9 cellular contexts compared by ENCODE assay signal in the genomic region with DNA sequence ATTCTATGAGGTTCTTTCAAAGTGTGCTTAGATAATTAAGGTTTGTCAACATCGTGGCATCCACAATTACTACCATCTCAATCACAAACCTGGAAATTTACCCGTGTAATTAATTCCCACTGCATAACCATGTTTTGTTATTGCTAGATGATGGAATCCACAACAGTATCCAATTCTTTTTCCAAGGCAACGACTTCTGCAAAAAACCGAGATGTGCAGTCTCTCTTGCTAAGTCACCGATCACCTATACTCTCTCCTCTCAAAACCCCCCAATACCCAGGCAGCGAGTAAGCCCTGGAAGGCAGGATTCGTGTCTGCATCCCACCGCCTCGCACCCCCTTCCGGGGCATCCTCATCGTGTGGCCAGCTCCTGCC. TPM values are rescaled to one million over a fixed set of nuclear protein-coding genes. Genes with fewer than 3 reads are reported as not detected.
DNase-seq lines count a peak whose midpoint lies in the region; ATAC-seq, FAIRE-seq and TF ChIP-seq lines count a peak whose summit lies in the region.
"Had no signal": no experiment of that assay in that cellular context is flagged by ENCODE, and none has a peak within 500 bp of the region (broad histone marks: within the 10 kb centered on the region; RNA-seq: fewer than 3 reads in every experiment).

No MANE protein-coding gene starts in this region.

- TF ChIP-seq RAD21 in H1 (IDR thresholded peaks at IDR 0.05 in 1 of 2, conservative IDR thresholded peaks at IDR 0.05 in 1 of 2; ENCODE audit: low read depth in 2 of 2, low read length in 2 of 2) = no peak

- FAIRE-seq in H1 (lab: Jason Lieb, UNC) = no peak
- FAIRE-seq: A204.1 had no signal

- CTCF ChIA-PET in H1 (lab: Charles Lee; ENCODE audit: partially characterized antibody) = interaction anchor here (0.6 to 3.0 kb wide), 6 partner anchors 8 to 359 kb away, joined by 3 to 10 read pairs (median 4); no protein-coding TSS in a partner anchor

- H2AK5ac ChIP-seq in H1 (ENCODE audit: low read depth, low read length) = no peak overlapping the region

- H3K79me1 ChIP-seq in H1 (ENCODE audit: low read depth, low read length) = no peaks in the 10 kb centered on the region

- no peak overlapping the region for H3K23ac ChIP-seq in H1 (ENCODE audit: insufficient read length)

- no peak overlapping the region for H3K56ac ChIP-seq in H1 (replicated peaks; ENCODE audit: insufficient read length, low read depth, low read length)

- H3K9me3 ChIP-seq in H1 (ENCODE audit: insufficient read depth in 2 of 2, low read depth in 1 of 2, low read length in 1 of 2) = no peaks in the 10 kb centered on the region
- H3K9me3 ChIP-seq in ovary = no peaks in the 10 kb centered on the region

- intact Hi-C loops in ovary (cut with DNase I) = loop anchor here in 1 of 4 donors (10.0 kb wide), 2 partner anchors 89 to 309 kb away; partner anchors contain the start of genes LIMK1 and TMEM270

- no peak overlapping the region for H2BK20ac ChIP-seq in H1 (ENCODE audit: low read length)

- no peak for ATAC-seq in HG03108 (IDR thresholded peaks at IDR 0.05; ENCODE audit: unreplicated experiment)
- ATAC-seq in HG02852 (IDR thresholded peaks at IDR 0.05; ENCODE audit: unreplicated experiment) = no peak

- H2BK12ac ChIP-seq in H1 (ENCODE audit: low read depth, low read length) = no peak overlapping the region

- H3K27ac ChIP-seq in H1 (ENCODE audit: low read depth, low read length) = peak overlapping the region; percentile 79
- H3K27ac ChIP-seq in ovary = peak overlapping the region; percentile 54 to 85

- POLR2A ChIA-PET in H1 (lab: Charles Lee; ENCODE audit: partially characterized antibody) = interaction anchor here (1.0 to 8.2 kb wide), 22 partner anchors 8 to 280 kb away, joined by 3 to 65 read pairs (median 6); partner anchors contain the start of gene LIMK1

- H3K79me2 ChIP-seq in H1 (ENCODE audit: control insufficient read depth in 1 of 2, insufficient read depth in 2 of 2, low read length in 2 of 2) = peaks cover 38 to 49% of the 10 kb centered on the region in 2 experiments

- peak overlapping the region; percentile 65 to 88 for H3K4me2 ChIP-seq in H1 (ENCODE audit: insufficient read depth in 1 of 2, low read depth in 2 of 2, low read length in 2 of 2)

- no peak for TF ChIP-seq EP300 in H1 (IDR thresholded peaks at IDR 0.05; ENCODE audit: borderline replicate concordance in 1 of 2, low read depth in 2 of 2, low read length in 2 of 2)
- no peak for TF ChIP-seq EP300 in ovary (IDR thresholded peaks at IDR 0.05)

- H2BK120ac ChIP-seq in H1 (replicated peaks; ENCODE audit: low read depth, low read length) = peak overlapping the region; percentile 2

- peaks cover 1% of the 10 kb centered on the region; the same call in 1 of the 2 replicates for H3K23me2 ChIP-seq in H1 (ENCODE audit: low read depth, low read length)

- H2BK5ac ChIP-seq in H1 (ENCODE audit: low read depth, low read length) = peak overlapping the region; percentile 91; the same call in 1 of the 2 replicates

- peaks cover 7 to 10% of the 10 kb centered on the region in 2 experiments for H4K20me1 ChIP-seq in H1 (replicated peaks in 1 of 2; ENCODE audit: control insufficient read depth in 1 of 2, insufficient read depth in 2 of 2, low read length in 2 of 2)

- peak overlapping the region; percentile 46 to 96 (median 72); a peak in 6 of 7 replicates for H3K9ac ChIP-seq in H1 (replicated peaks in 1 of 4; ENCODE audit: extremely low read depth in 1 of 4, low read depth in 3 of 4, low read length in 3 of 4)

- 43% methylated on average over 11 of the region's 11 CpGs; no CpG with 5 or more reads in 1 of the 2 experiments for WGBS in H1 (ENCODE audit: extremely low coverage in 1 of 2, insufficient coverage in 1 of 2, insufficient read length in 1 of 2, insufficient replicate concordance in 2 of 2, low coverage in 1 of 2, low lambda C conversion rate in 2 of 2, missing lambda C conversion rate in 1 of 2), 2 experiments
- WGBS in ovary, 3 donors = 1 to 4% (median 1%) methylated on average over 11 of the region's 11 CpGs

- TF ChIP-seq POLR2A in H1 (IDR thresholded peaks at IDR 0.05; ENCODE audit: control extremely low read depth in 1 of 2, low read depth in 2 of 2, low read length in 2 of 2) = no peak
- no peak for TF ChIP-seq POLR2A in ovary (IDR thresholded peaks at IDR 0.05)

- no peak for TF ChIP-seq CTCF in H1 (IDR thresholded peaks at IDR 0.05; ENCODE audit: control extremely low read depth in 1 of 3, insufficient read depth in 1 of 3, low read depth in 1 of 3, low read length in 3 of 3)
- no peak for TF ChIP-seq CTCF in ovary (IDR thresholded peaks at IDR 0.05)

- H2BK15ac ChIP-seq in H1 (ENCODE audit: low read length) = no peak overlapping the region

- peak; percentile 77 for DNase-seq in DMS 273 (lab: John Stamatoyannopoulos, UW; ENCODE audit: unreplicated experiment)
- DNase-seq in DMS 273 treated with DMSO at 0.1 percent for 48 hours (lab: John Stamatoyannopoulos, UW) = no peak
- DNase-seq in NCI-H526 (lab: John Stamatoyannopoulos, UW) = peak; percentile 50 to 51
- DNase-seq in H1 (ENCODE audit: low read depth in 1 of 2, low spot score in 2 of 2) = no peak
- DNase-seq in ovary = no peak
- no peak for DNase-seq in NCI-H446 treated with DMSO at 0.1 percent for 48 hours (lab: John Stamatoyannopoulos, UW)

- peak overlapping the region; percentile 30 for H3K4ac ChIP-seq in H1 (replicated peaks; ENCODE audit: insufficient read length, low read depth, low read length)

- no peak overlapping the region for H3K14ac ChIP-seq in H1 (ENCODE audit: insufficient read length)

- peak overlapping the region; percentile 93 for H4K5ac ChIP-seq in H1 (ENCODE audit: insufficient read length, low read depth, low read length)

- H4K91ac ChIP-seq in H1 (replicated peaks; ENCODE audit: insufficient read length, low read length) = peak overlapping the region; percentile 31

- H2AFZ ChIP-seq in H1 (ENCODE audit: low read length) = peak overlapping the region; percentile 43; the same call in 1 of the 2 replicates

- peak overlapping the region; percentile 93; the same call in 1 of the 2 replicates for H4K8ac ChIP-seq in H1 (ENCODE audit: extremely low read depth, insufficient read depth, low read length)

- H3K36me3 ChIP-seq in H1 (ENCODE audit: control insufficient read depth in 2 of 4, insufficient read depth in 4 of 4, low read length in 3 of 4) = peaks cover 0 to 10% (median 0%) of the 10 kb centered on the region in 4 experiments; a peak in 3 of 8 replicates
- no peaks in the 10 kb centered on the region for H3K36me3 ChIP-seq in ovary

- peak overlapping the region; percentile 92 for H3K18ac ChIP-seq in H1 (ENCODE audit: extremely low read depth, low read length)

- no peaks in the 10 kb centered on the region for H3K27me3 ChIP-seq in H1 (replicated peaks in 1 of 4; ENCODE audit: control insufficient read depth in 3 of 4, extremely low read depth in 1 of 4, insufficient read depth in 3 of 4, low read length in 3 of 4)
- no peaks in the 10 kb centered on the region for H3K27me3 ChIP-seq in ovary

- peak overlapping the region; percentile 67 to 97 (median 80) for H3K4me3 ChIP-seq in H1 (ENCODE audit: extremely low read depth in 1 of 4, insufficient read depth in 2 of 4, low read depth in 3 of 4, low read length in 4 of 4)
- H3K4me3 ChIP-seq in ovary = peak overlapping the region; percentile 67

- H3K4me1 ChIP-seq in H1 (replicated peaks in 1 of 4; ENCODE audit: control insufficient read depth in 3 of 4, insufficient read depth in 4 of 4, low read length in 3 of 4) (peaks cover 2 to 12% (median 6%) of the 10 kb centered on the region in 4 experiments; a peak in 6 of 7 replicates), ovary (ENCODE audit: insufficient read depth) (peaks cover 2% of the 10 kb centered on the region)

TF ChIP-seq in H1, 55 proteins besides CTCF, POLR2A, EP300 and RAD21 (continues in another document):
- TF ChIP-seq, protein P1, sequence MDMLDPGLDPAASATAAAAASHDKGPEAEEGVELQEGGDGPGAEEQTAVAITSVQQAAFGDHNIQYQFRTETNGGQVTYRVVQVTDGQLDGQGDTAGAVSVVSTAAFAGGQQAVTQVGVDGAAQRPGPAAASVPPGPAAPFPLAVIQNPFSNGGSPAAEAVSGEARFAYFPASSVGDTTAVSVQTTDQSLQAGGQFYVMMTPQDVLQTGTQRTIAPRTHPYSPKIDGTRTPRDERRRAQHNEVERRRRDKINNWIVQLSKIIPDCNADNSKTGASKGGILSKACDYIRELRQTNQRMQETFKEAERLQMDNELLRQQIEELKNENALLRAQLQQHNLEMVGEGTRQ (IDR thresholded peaks at IDR 0.05; ENCODE audit: low read length) = no peak
- TF ChIP-seq SIX5 (IDR thresholded peaks at IDR 0.05; ENCODE audit: low read depth, low read length) (no peak), KDM5A (IDR thresholded peaks at IDR 0.05; ENCODE audit: low read length) (no peak), NANOG (IDR thresholded peaks at IDR 0.05; ENCODE audit: insufficient read depth, low read depth, low read length, poor library complexity, severe bottlenecking) (no peak), BCL11A (IDR thresholded peaks at IDR 0.05; ENCODE audit: low read depth in 2 of 2, low read length in 2 of 2) (no peak), CEBPB (IDR thresholded peaks at IDR 0.05; ENCODE audit: low read depth, low read length) (no peak)

RNA-seq across cellular contexts. Expression of gene EIF4H, which starts 0.7 kb away (rescaled TPM):
- total RNA-seq in H1 (2021; fragmentation: NEBNext Ultra II Directional; extraction: Animal tissue kit (Norgen Biotek cat#: 25700)) = 359 and 382 TPM in 2 replicates
- polyA plus RNA-seq in H1 (2011; rRNA removed) = 323 and 414 TPM in 2 replicates
- 380 TPM for polyA plus RNA-seq in H1 (2011; cell fraction: cytosol; rRNA removed)
- 274 TPM for polyA plus RNA-seq in H1 (2011; cell fraction: nucleus; rRNA removed)
- 322 to 343 TPM (median 323 TPM) in 4 replicates for polyA plus RNA-seq in H1 (2012, experiment 1 of 2)
- polyA plus RNA-seq in H1 (2012, experiment 2 of 2) = 162 TPM
- 194 TPM for polyA plus RNA-seq in H1 (2013, experiment 1 of 2)
- 197 TPM for polyA plus RNA-seq in H1 (2013, experiment 2 of 2)
- polyA minus RNA-seq in H1 (2011; rRNA and poly(A)+ RNA removed) = 210 and 212 TPM in 2 replicates
- 180 TPM for polyA minus RNA-seq in H1 (2011; cell fraction: cytosol; rRNA and poly(A)+ RNA removed)
- 113 TPM for polyA minus RNA-seq in H1 (2011; cell fraction: nucleus; rRNA and poly(A)+ RNA removed)
- 100 to 1,000 TPM; 151 to 301 (median 273) TPM for total RNA-seq in ovary
- polyA plus RNA-seq in ovary = 100 to 1,000 TPM; 221 to 222 TPM

RNA-seq across cellular contexts. Expression of gene LAT2, which starts 36.3 kb away (rescaled TPM):
- total RNA-seq in H1 (2021; fragmentation: NEBNext Ultra II Directional; extraction: Animal tissue kit (Norgen Biotek cat#: 25700)) = 0.19 and 0.63 TPM in 2 replicates
- polyA plus RNA-seq in H1 (2011; rRNA removed) (0.20 and 0.23 TPM in 2 replicates), ovary (1 to 10 TPM; 2.4 to 4.2 TPM)
- 0.40 TPM for polyA plus RNA-seq in H1 (2011; cell fraction: cytosol; rRNA removed)
- polyA plus RNA-seq in H1 (2011; cell fraction: nucleus; rRNA removed) = 0.56 TPM
- polyA plus RNA-seq in H1 (2012, experiment 1 of 2) = 1.1 to 1.5 TPM (median 1.2 TPM) in 4 replicates
- 0.72 TPM for polyA plus RNA-seq in H1 (2012, experiment 2 of 2)
- 0.26 TPM for polyA plus RNA-seq in H1 (2013, experiment 1 of 2)
- polyA plus RNA-seq in H1 (2013, experiment 2 of 2) = 0.18 TPM
- polyA minus RNA-seq in H1 (2011; rRNA and poly(A)+ RNA removed) = 0.06 TPM in 1 of 2 replicates, not detected in the other
- polyA minus RNA-seq in H1 (2011; cell fraction: cytosol; rRNA and poly(A)+ RNA removed) = not detected
- 0.70 TPM for polyA minus RNA-seq in H1 (2011; cell fraction: nucleus; rRNA and poly(A)+ RNA removed)
- 1 to 10 TPM; 2.6 to 7.9 (median 3.5) TPM for total RNA-seq in ovary

Comparison
In these comparisons a context has a peak if more than half of its experiments do, and no peak if none do; other contexts are left out.
1. DNase-seq: peak in DMS 273 (single experiment) and NCI-H526 (2 of 2); none in DMS 273 treated with DMSO at 0.1 percent for 48 hours (single experiment), H1 (0 of 2), ovary (0 of 5) and NCI-H446 treated with DMSO at 0.1 percent for 48 hours (single experiment).